1 cellular context compared by ENCODE assay signal in the genomic region with DNA sequence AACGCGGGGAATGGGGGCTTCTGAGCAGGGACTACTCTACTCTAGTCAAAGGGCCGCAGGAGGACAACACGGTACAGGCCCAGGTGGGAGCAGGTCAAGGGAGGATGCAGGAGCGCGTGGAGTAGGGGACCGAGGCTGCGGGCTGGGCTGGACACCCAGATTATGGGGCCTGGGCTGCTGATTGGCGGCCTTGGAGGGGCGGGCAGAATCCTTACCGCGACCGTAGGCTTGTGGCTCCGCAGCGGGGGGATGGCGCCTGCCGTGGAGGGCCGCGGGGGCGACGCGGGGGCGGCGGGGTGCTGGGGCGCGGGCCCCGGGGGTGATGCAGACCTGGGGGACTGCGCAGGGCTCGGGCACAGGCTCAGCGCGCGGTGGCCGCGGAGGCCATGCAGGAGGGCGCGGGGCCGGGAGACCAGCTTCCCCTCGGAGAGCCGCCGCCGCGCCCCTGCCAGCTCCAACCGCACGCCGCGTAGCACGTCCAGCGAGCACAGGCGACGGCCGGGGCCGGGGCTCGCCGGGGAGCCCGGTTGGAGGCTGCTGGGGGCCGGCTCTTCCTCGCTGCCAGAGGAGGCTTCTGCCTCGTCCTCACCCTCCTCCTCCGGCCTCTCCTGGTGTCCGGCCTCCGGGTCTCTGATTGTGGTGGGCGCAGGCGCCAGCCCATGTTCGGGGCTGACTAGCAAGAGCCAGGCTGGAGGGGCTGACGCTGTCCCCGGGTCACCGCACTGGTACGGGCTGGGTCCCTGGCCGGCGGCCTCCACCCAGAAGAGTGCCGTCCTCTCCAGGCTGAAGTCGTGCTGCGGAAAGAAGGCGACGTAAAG.
TF ChIP-seq lines count a peak whose summit lies in the region.

No MANE protein-coding gene starts in this region.

TF ChIP-seq in H1, 55 proteins besides CTCF, POLR2A, EP300 and RAD21:
- TF ChIP-seq RBBP5 (IDR thresholded peaks at IDR 0.05; ENCODE audit: borderline replicate concordance, low read depth, low read length) (no peak; the same call in 1 of the 2 replicates), KDM1A (IDR thresholded peaks at IDR 0.05; ENCODE audit: borderline replicate concordance, low read length) (no peak), KDM4A (IDR thresholded peaks at IDR 0.05; ENCODE audit: low read depth, low read length, severe bottlenecking) (peak; percentile 92), CEBPB (IDR thresholded peaks at IDR 0.05; ENCODE audit: low read depth, low read length) (no peak), HDAC2 (IDR thresholded peaks at IDR 0.05; ENCODE audit: borderline replicate concordance in 1 of 2, low read depth in 2 of 2, low read length in 2 of 2) (no peak), FOSL1 (IDR thresholded peaks at IDR 0.05; ENCODE audit: insufficient read depth, low read depth, low read length) (no peak), CHD1 (IDR thresholded peaks at IDR 0.05; ENCODE audit: low read depth, low read length) (no peak), SIRT6 (IDR thresholded peaks at IDR 0.05; ENCODE audit: low read length) (no peak), POU5F1 (IDR thresholded peaks at IDR 0.05; ENCODE audit: low read depth, low read length) (no peak), YY1 (IDR thresholded peaks at IDR 0.05; ENCODE audit: low read depth, low read length) (no peak), CBX5 (IDR thresholded peaks at IDR 0.05; ENCODE audit: low read depth, low read length) (no peak), BCL11A (IDR thresholded peaks at IDR 0.05; ENCODE audit: low read depth in 2 of 2, low read length in 2 of 2) (no peak), TBP (IDR thresholded peaks at IDR 0.05; ENCODE audit: low read depth, low read length) (no peak), PHF8 (conservative IDR thresholded peaks at IDR 0.05; ENCODE audit: low read depth, low read length) (peak; percentile 18; the same call in 1 of the 2 replicates), SIN3A (conservative IDR thresholded peaks at IDR 0.05 in 1 of 2, IDR thresholded peaks at IDR 0.05 in 1 of 2; ENCODE audit: low read depth in 1 of 2, low read length in 2 of 2) (no peak), SIX5 (IDR thresholded peaks at IDR 0.05; ENCODE audit: low read depth, low read length) (no peak), RFX5 (IDR thresholded peaks at IDR 0.05; ENCODE audit: borderline replicate concordance, low read depth, low read length) (no peak), ASH2L (IDR thresholded peaks at IDR 0.05; ENCODE audit: low read length) (peak; percentile 51), NANOG (IDR thresholded peaks at IDR 0.05; ENCODE audit: insufficient read depth, low read depth, low read length, poor library complexity, severe bottlenecking) (no peak), NRF1 (IDR thresholded peaks at IDR 0.05; ENCODE audit: low read depth, low read length) (no peak), TAF1 (IDR thresholded peaks at IDR 0.05; ENCODE audit: low read depth, low read length) (0 out of 2 replicates have a peak, but pooled peaks have one; percentile 10), SUZ12 (IDR thresholded peaks at IDR 0.05; ENCODE audit: low read length) (0 out of 2 replicates have a peak, but pooled peaks have one; percentile 24), SRF (IDR thresholded peaks at IDR 0.05; ENCODE audit: low read depth, low read length) (no peak), CTBP2 (IDR thresholded peaks at IDR 0.05; ENCODE audit: borderline replicate concordance, insufficient read depth, insufficient read length, low read length) (no peak), EZH2 (IDR thresholded peaks at IDR 0.05; ENCODE audit: low read depth, low read length, severe bottlenecking) (peak; percentile 38)
- TF ChIP-seq, protein P1, sequence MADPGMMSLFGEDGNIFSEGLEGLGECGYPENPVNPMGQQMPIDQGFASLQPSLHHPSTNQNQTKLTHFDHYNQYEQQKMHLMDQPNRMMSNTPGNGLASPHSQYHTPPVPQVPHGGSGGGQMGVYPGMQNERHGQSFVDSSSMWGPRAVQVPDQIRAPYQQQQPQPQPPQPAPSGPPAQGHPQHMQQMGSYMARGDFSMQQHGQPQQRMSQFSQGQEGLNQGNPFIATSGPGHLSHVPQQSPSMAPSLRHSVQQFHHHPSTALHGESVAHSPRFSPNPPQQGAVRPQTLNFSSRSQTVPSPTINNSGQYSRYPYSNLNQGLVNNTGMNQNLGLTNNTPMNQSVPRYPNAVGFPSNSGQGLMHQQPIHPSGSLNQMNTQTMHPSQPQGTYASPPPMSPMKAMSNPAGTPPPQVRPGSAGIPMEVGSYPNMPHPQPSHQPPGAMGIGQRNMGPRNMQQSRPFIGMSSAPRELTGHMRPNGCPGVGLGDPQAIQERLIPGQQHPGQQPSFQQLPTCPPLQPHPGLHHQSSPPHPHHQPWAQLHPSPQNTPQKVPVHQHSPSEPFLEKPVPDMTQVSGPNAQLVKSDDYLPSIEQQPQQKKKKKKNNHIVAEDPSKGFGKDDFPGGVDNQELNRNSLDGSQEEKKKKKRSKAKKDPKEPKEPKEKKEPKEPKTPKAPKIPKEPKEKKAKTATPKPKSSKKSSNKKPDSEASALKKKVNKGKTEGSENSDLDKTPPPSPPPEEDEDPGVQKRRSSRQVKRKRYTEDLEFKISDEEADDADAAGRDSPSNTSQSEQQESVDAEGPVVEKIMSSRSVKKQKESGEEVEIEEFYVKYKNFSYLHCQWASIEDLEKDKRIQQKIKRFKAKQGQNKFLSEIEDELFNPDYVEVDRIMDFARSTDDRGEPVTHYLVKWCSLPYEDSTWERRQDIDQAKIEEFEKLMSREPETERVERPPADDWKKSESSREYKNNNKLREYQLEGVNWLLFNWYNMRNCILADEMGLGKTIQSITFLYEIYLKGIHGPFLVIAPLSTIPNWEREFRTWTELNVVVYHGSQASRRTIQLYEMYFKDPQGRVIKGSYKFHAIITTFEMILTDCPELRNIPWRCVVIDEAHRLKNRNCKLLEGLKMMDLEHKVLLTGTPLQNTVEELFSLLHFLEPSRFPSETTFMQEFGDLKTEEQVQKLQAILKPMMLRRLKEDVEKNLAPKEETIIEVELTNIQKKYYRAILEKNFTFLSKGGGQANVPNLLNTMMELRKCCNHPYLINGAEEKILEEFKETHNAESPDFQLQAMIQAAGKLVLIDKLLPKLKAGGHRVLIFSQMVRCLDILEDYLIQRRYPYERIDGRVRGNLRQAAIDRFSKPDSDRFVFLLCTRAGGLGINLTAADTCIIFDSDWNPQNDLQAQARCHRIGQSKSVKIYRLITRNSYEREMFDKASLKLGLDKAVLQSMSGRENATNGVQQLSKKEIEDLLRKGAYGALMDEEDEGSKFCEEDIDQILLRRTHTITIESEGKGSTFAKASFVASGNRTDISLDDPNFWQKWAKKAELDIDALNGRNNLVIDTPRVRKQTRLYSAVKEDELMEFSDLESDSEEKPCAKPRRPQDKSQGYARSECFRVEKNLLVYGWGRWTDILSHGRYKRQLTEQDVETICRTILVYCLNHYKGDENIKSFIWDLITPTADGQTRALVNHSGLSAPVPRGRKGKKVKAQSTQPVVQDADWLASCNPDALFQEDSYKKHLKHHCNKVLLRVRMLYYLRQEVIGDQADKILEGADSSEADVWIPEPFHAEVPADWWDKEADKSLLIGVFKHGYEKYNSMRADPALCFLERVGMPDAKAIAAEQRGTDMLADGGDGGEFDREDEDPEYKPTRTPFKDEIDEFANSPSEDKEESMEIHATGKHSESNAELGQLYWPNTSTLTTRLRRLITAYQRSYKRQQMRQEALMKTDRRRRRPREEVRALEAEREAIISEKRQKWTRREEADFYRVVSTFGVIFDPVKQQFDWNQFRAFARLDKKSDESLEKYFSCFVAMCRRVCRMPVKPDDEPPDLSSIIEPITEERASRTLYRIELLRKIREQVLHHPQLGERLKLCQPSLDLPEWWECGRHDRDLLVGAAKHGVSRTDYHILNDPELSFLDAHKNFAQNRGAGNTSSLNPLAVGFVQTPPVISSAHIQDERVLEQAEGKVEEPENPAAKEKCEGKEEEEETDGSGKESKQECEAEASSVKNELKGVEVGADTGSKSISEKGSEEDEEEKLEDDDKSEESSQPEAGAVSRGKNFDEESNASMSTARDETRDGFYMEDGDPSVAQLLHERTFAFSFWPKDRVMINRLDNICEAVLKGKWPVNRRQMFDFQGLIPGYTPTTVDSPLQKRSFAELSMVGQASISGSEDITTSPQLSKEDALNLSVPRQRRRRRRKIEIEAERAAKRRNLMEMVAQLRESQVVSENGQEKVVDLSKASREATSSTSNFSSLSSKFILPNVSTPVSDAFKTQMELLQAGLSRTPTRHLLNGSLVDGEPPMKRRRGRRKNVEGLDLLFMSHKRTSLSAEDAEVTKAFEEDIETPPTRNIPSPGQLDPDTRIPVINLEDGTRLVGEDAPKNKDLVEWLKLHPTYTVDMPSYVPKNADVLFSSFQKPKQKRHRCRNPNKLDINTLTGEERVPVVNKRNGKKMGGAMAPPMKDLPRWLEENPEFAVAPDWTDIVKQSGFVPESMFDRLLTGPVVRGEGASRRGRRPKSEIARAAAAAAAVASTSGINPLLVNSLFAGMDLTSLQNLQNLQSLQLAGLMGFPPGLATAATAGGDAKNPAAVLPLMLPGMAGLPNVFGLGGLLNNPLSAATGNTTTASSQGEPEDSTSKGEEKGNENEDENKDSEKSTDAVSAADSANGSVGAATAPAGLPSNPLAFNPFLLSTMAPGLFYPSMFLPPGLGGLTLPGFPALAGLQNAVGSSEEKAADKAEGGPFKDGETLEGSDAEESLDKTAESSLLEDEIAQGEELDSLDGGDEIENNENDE (IDR thresholded peaks at IDR 0.05; ENCODE audit: insufficient replicate concordance, low read length): no peak
- TF ChIP-seq, protein P2, sequence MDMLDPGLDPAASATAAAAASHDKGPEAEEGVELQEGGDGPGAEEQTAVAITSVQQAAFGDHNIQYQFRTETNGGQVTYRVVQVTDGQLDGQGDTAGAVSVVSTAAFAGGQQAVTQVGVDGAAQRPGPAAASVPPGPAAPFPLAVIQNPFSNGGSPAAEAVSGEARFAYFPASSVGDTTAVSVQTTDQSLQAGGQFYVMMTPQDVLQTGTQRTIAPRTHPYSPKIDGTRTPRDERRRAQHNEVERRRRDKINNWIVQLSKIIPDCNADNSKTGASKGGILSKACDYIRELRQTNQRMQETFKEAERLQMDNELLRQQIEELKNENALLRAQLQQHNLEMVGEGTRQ (IDR thresholded peaks at IDR 0.05; ENCODE audit: low read length): no peak
- TF ChIP-seq, protein P3, sequence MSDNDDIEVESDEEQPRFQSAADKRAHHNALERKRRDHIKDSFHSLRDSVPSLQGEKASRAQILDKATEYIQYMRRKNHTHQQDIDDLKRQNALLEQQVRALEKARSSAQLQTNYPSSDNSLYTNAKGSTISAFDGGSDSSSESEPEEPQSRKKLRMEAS (IDR thresholded peaks at IDR 0.05): peak; percentile 48
